In genomic region chr20:63627129-63627699, GRCh38 we compare ENCODE assay signal across 8 cellular contexts. TPM values are rescaled to one million over a fixed set of nuclear protein-coding genes. Genes with fewer than 3 reads are reported as not detected.
DNase-seq lines count a peak whose midpoint lies in the region; ATAC-seq and TF ChIP-seq lines count a peak whose summit lies in the region.

No MANE protein-coding gene starts in this region.

- peak overlapping the region in 2 of 5 experiments; percentile 47 to 69 for H3K27ac Mint-ChIP-seq in brain

- H3K9me3 Mint-ChIP-seq in brain, result no peaks in the 10 kb centered on the region

- DNase-seq in NCI-H2029 treated with DMSO at 0.1 percent for 48 hours (lab: John Stamatoyannopoulos, UW), result peak; percentile 53
- peak; percentile 94 for DNase-seq in UCSD-AML1 (lab: John Stamatoyannopoulos, UW; ENCODE audit: unreplicated experiment)
- DNase-seq in skeletal muscle cell (ENCODE audit: low read depth), result peak; percentile 76

- peak overlapping the region; percentile 87 for H3K4me3 ChIP-seq in iPS-15b (ENCODE audit: low read depth, low read length)
- H3K4me3 ChIP-seq in skeletal muscle cell (ENCODE audit: low read depth, low read length), result peak overlapping the region; percentile 96

- H3K4me1 ChIP-seq in iPS-15b (ENCODE audit: control insufficient read depth, insufficient read depth, low read length), result no peaks in the 10 kb centered on the region

- ATAC-seq in GM18517 (IDR thresholded peaks at IDR 0.05; ENCODE audit: unreplicated experiment) (peak; percentile 81), HG03025 (IDR thresholded peaks at IDR 0.05; ENCODE audit: low FRiP score, unreplicated experiment) (peak; percentile 77)

- no peaks in the 10 kb centered on the region for H3K27me3 ChIP-seq in iPS-15b (ENCODE audit: control insufficient read depth, insufficient read depth, low read length)

- H3K9ac ChIP-seq in iPS-15b (ENCODE audit: low read depth, low read length), result peak overlapping the region; percentile 70

- H3K27me3 Mint-ChIP-seq in brain, result no peaks in the 10 kb centered on the region

- TF ChIP-seq CTCF in 22Rv1 (IDR thresholded peaks at IDR 0.05) (no peak), brain (conservative IDR thresholded peaks at IDR 0.05) (no peak)

- no peaks in the 10 kb centered on the region for H3K9me3 ChIP-seq in iPS-15b (ENCODE audit: control insufficient read depth, insufficient read depth, low read length)

- H3K4me3 Mint-ChIP-seq in brain, result peak overlapping the region; percentile 73 to 92 (median 87)

- H3K27ac ChIP-seq in 22Rv1, result peak overlapping the region; percentile 94

- H3K36me3 Mint-ChIP-seq in brain, result peaks cover 17% of the 10 kb centered on the region

- peaks cover 45% of the 10 kb centered on the region for H3K4me1 Mint-ChIP-seq in brain

- no peaks in the 10 kb centered on the region for H3K36me3 ChIP-seq in iPS-15b (ENCODE audit: control insufficient read depth, insufficient read depth, low read length)

RNA-seq across cellular contexts. Expression of gene GMEB2, which starts 0.3 kb away (rescaled TPM):
- polyA plus RNA-seq in brain (ENCODE audit: insufficient read depth, low read depth, low replicate concordance), result 13.6 TPM

RNA-seq across cellular contexts. Expression of gene STMN3, which starts 26.0 kb away (rescaled TPM):
- polyA plus RNA-seq in brain (ENCODE audit: insufficient read depth, low read depth, low replicate concordance), result 455 TPM

RNA-seq across cellular contexts. Expression of gene RTEL1, which starts 30.9 kb away (rescaled TPM):
- 8.6 TPM for polyA plus RNA-seq in brain (ENCODE audit: insufficient read depth, low read depth, low replicate concordance)

RNA-seq across cellular contexts. Expression of gene HELZ2, which starts 53.2 kb away (rescaled TPM):
- 36.2 TPM for polyA plus RNA-seq in brain (ENCODE audit: insufficient read depth, low read depth, low replicate concordance)

Comparison
In these comparisons a context has a peak if more than half of its experiments do, and no peak if none do; other contexts are left out.
1. Peak in every context shown above with its lines: DNase-seq, ATAC-seq, H3K4me3 ChIP-seq and H3K27ac ChIP-seq.